9 cellular contexts compared by ENCODE assay signal in genomic region chr11:76768091-76769047, GRCh38. TPM values are rescaled to one million over a fixed set of nuclear protein-coding genes. Genes with fewer than 3 reads are reported as not detected.
DNase-seq lines count a peak whose midpoint lies in the region; TF ChIP-seq lines count a peak whose summit lies in the region.
"Had no signal": no experiment of that assay in that cellular context is flagged by ENCODE, and none has a peak within 500 bp of the region (broad histone marks: within the 10 kb centered on the region; RNA-seq: fewer than 3 reads in every experiment).

No MANE protein-coding gene starts in this region.

- no peak overlapping the region for H3K27ac ChIP-seq in osteoblast (ENCODE audit: low read depth, low read length)

- no peaks in the 10 kb centered on the region for H3K79me2 ChIP-seq in osteoblast (ENCODE audit: insufficient read depth, low read length)

- H3K4me2 ChIP-seq in osteoblast (ENCODE audit: insufficient read depth, low read length) = peak overlapping the region; percentile 43

- no peaks in the 10 kb centered on the region for H3K9me3 ChIP-seq in osteoblast (ENCODE audit: low read depth, low read length)

- TF ChIP-seq CTCF in epithelial cell of esophagus (IDR thresholded peaks at IDR 0.05; ENCODE audit: insufficient read depth, low read depth, low read length, missing control alignments) = no peak
- TF ChIP-seq CTCF in osteoblast (IDR thresholded peaks at IDR 0.05; ENCODE audit: extremely low read depth, low read depth, low read length) = no peak

- no peaks in the 10 kb centered on the region for H3K36me3 ChIP-seq in osteoblast (ENCODE audit: insufficient read depth, low read length)

- DNase-seq in A172 (ENCODE audit: low spot score) (peak; percentile 51), HT-29 (ENCODE audit: low spot score) (peak; percentile 72), SHP77 treated with DMSO at 0.1 percent for 48 hours (lab: John Stamatoyannopoulos, UW) (peak; percentile 45), epithelial cell of esophagus (ENCODE audit: low read depth) (peak; percentile 57), osteoblast (ENCODE audit: insufficient read length, low spot score, missing footprints) (no peak), middle frontal gyrus (ENCODE audit: extremely low spot score, low spot score) (no peak), NCI-H446 treated with DMSO at 0.1 percent for 48 hours (lab: John Stamatoyannopoulos, UW) (no peak), activated gamma-delta T cell treated with Interleukin-2 at 50 U/mL for 16 hours (no peak)

- H3K4me1 ChIP-seq in osteoblast (ENCODE audit: insufficient read depth, low read length) = peaks cover 57% of the 10 kb centered on the region

- H3K4me3 ChIP-seq in epithelial cell of esophagus (ENCODE audit: low read length) (no peak overlapping the region), osteoblast (ENCODE audit: insufficient read depth, low read length) (no peak overlapping the region)

- H2AFZ ChIP-seq in osteoblast (ENCODE audit: low read length) = no peak overlapping the region

- H4K20me1 ChIP-seq in osteoblast (ENCODE audit: insufficient read depth, low read length) = no peaks in the 10 kb centered on the region

- no peaks in the 10 kb centered on the region for H3K27me3 ChIP-seq in osteoblast (ENCODE audit: insufficient read depth, low read length)

RNA-seq across cellular contexts. Expression of gene TSKU, which starts 14.8 kb away (rescaled TPM):
- total RNA-seq in A172 (2014; rRNA removed; shearing (Covaris generic)) = 37.7 and 41.5 TPM in 2 replicates
- total RNA-seq in HT-29 (2014; rRNA removed; shearing (Covaris generic)) = 107 and 118 TPM in 2 replicates
- total RNA-seq in osteoblast = 23.5 and 24.2 TPM in 2 replicates
- total RNA-seq: natural killer cell treated with Interleukin-12 subunit alpha and Interleukin-12 subunit beta and Interleukin-15 and Interleukin-18, amount 100 ng/mL, for 72 hours had no signal

Comparison
In these comparisons a context has a peak if more than half of its experiments do, and no peak if none do; other contexts are left out.
1. DNase-seq: peak in A172 (single experiment), HT-29 (single experiment), SHP77 treated with DMSO at 0.1 percent for 48 hours (single experiment) and epithelial cell of esophagus (single experiment); none in osteoblast (single experiment), middle frontal gyrus (single experiment), NCI-H446 treated with DMSO at 0.1 percent for 48 hours (single experiment) and activated gamma-delta T cell treated with Interleukin-2 at 50 U/mL for 16 hours (single experiment).